8 cellular contexts compared by ENCODE assay signal in genomic region chr1:168386949-168387586, GRCh38.
DNase-seq lines count a peak whose midpoint lies in the region; ATAC-seq and TF ChIP-seq lines count a peak whose summit lies in the region.

No MANE protein-coding gene starts in this region.

- no peak overlapping the region for H3K4ac ChIP-seq in neuronal stem cell (ENCODE audit: low read length)

- peak overlapping the region; percentile 54 for H3K27ac Mint-ChIP-seq in activated CD8-positive, alpha-beta T cell treated with anti-CD3 and anti-CD28 coated beads, Interleukin-2, amount 10 ng/mL, durations not matched to agents 7 days and 5 days

- DNase-seq in heart left ventricle (peak in 2 of 5 donors; percentile 23 to 72), right atrium auricular region (ENCODE audit: low spot score) (no peak), ecto neural progenitor cell (ENCODE audit: low spot score) (peak; percentile 56), neuronal stem cell (ENCODE audit: low spot score) (peak; percentile 20), superior temporal gyrus (ENCODE audit: extremely low spot score) (peak; percentile 42)
- peak; percentile 75 for DNase-seq in activated CD8-positive, alpha-beta T cell treated with anti-CD3 and anti-CD28 coated beads, Interleukin-2, amount 10 ng/mL, durations not matched to agents 7 days and 5 days

- no peaks in the 10 kb centered on the region for H3K9me3 Mint-ChIP-seq in activated CD8-positive, alpha-beta T cell treated with anti-CD3 and anti-CD28 coated beads, Interleukin-2, amount 10 ng/mL, durations not matched to agents 7 days and 5 days (ENCODE audit: insufficient read depth)

- no peak overlapping the region for H2BK12ac ChIP-seq in neuronal stem cell (ENCODE audit: low read length)

- no peaks in the 10 kb centered on the region for H3K36me3 Mint-ChIP-seq in activated CD8-positive, alpha-beta T cell treated with anti-CD3 and anti-CD28 coated beads, Interleukin-2, amount 10 ng/mL, durations not matched to agents 7 days and 5 days (ENCODE audit: low read depth)

- no peak for TF ChIP-seq POLR2A in heart left ventricle (IDR thresholded peaks at IDR 0.05)

- H3K27ac ChIP-seq in heart left ventricle, result no peak overlapping the region
- no peak overlapping the region for H3K27ac ChIP-seq in right atrium auricular region
- H3K27ac ChIP-seq in neuronal stem cell (replicated peaks; ENCODE audit: low read length), result no peak overlapping the region

- no peak overlapping the region for H2BK120ac ChIP-seq in neuronal stem cell (ENCODE audit: low read depth, low read length)

- H3K23ac ChIP-seq in neuronal stem cell (ENCODE audit: low read depth, low read length, poor library complexity), result no peak overlapping the region

- H3K27me3 ChIP-seq in heart left ventricle (peaks cover 0 to 6% (median 0%) of the 10 kb centered on the region in 9 donors), right atrium auricular region (no peaks in the 10 kb centered on the region), neuronal stem cell (ENCODE audit: control insufficient read depth in 3 of 3, insufficient read depth in 3 of 3, low read depth in 1 of 3, low read length in 3 of 3) (peaks cover 0 to 4% (median 3%) of the 10 kb centered on the region in 3 experiments)

- H3K18ac ChIP-seq in neuronal stem cell (ENCODE audit: low read length), result no peak overlapping the region

- no peak overlapping the region for H2BK15ac ChIP-seq in neuronal stem cell (ENCODE audit: low read length)

- H3K4me3 Mint-ChIP-seq in activated CD8-positive, alpha-beta T cell treated with anti-CD3 and anti-CD28 coated beads, Interleukin-2, amount 10 ng/mL, durations not matched to agents 7 days and 5 days, result peak overlapping the region; percentile 32

- H3K36me3 ChIP-seq in heart left ventricle (no peaks in the 10 kb centered on the region), right atrium auricular region (no peaks in the 10 kb centered on the region), neuronal stem cell (replicated peaks in 1 of 2; ENCODE audit: control insufficient read depth in 2 of 2, insufficient read depth in 2 of 2, low read length in 2 of 2) (no peaks in the 10 kb centered on the region)

- H3K9me3 ChIP-seq in heart left ventricle (no peaks in the 10 kb centered on the region), right atrium auricular region (no peaks in the 10 kb centered on the region), neuronal stem cell (replicated peaks in 1 of 2; ENCODE audit: control insufficient read depth in 2 of 2, insufficient read depth in 1 of 2, low read depth in 1 of 2, low read length in 2 of 2) (peaks cover 0 to 4% of the 10 kb centered on the region in 2 donors)

- intact Hi-C loops in heart left ventricle (cut with DNase I), result no loop called here

- ATAC-seq in heart left ventricle, result peak in 3 of 4 donors; percentile 32 to 70 (median 54)
- peak; percentile 96 for ATAC-seq in activated CD8-positive, alpha-beta T cell treated with anti-CD3 and anti-CD28 coated beads, Interleukin-2, amount 10 ng/mL, durations not matched to agents 7 days and 5 days
- ATAC-seq in GM21360 (IDR thresholded peaks at IDR 0.05; ENCODE audit: unreplicated experiment), result no peak
- ATAC-seq in GM21737 (IDR thresholded peaks at IDR 0.05; ENCODE audit: unreplicated experiment), result no peak

- POLR2A ChIA-PET in activated CD8-positive, alpha-beta T cell treated with anti-CD3 and anti-CD28 coated beads, Interleukin-2, amount 10 ng/mL, durations not matched to agents 7 days and 5 days (lab: Charles Lee), result no interaction called here

- H4K8ac ChIP-seq in neuronal stem cell (ENCODE audit: low read depth, low read length), result no peak overlapping the region

- no peaks in the 10 kb centered on the region for H3K79me1 ChIP-seq in neuronal stem cell (ENCODE audit: low read depth, low read length)

- H3K9ac ChIP-seq in neuronal stem cell (ENCODE audit: low read depth, low read length, poor library complexity), result no peak overlapping the region

- no peak overlapping the region for H4K91ac ChIP-seq in neuronal stem cell (ENCODE audit: low read depth, low read length, poor library complexity)

- TF ChIP-seq CTCF in heart left ventricle (IDR thresholded peaks at IDR 0.05) (no peak), right atrium auricular region (IDR thresholded peaks at IDR 0.05) (no peak)

- H3K14ac ChIP-seq in neuronal stem cell (ENCODE audit: low read length), result no peak overlapping the region

- peak overlapping the region; percentile 23 for H3K4me2 ChIP-seq in neuronal stem cell (ENCODE audit: insufficient read depth, low read length, poor library complexity, severe bottlenecking)

- CTCF ChIA-PET in activated CD8-positive, alpha-beta T cell treated with anti-CD3 and anti-CD28 coated beads, Interleukin-2, amount 10 ng/mL, durations not matched to agents 7 days and 5 days (lab: Charles Lee), result interaction anchor here (0.9 to 3.9 kb wide), 6 partner anchors 12 to 216 kb away, joined by 3 to 24 read pairs (median 4); no protein-coding TSS in a partner anchor

- H3K4me3 ChIP-seq in heart left ventricle (peak overlapping the region in 2 of 12 donors; percentile 2 to 24), right atrium auricular region (no peak overlapping the region), neuronal stem cell (ENCODE audit: low read length in 2 of 2) (no peak overlapping the region)

- no peak overlapping the region for H2AK5ac ChIP-seq in neuronal stem cell (ENCODE audit: low read depth, low read length)

- H3K27me3 Mint-ChIP-seq in activated CD8-positive, alpha-beta T cell treated with anti-CD3 and anti-CD28 coated beads, Interleukin-2, amount 10 ng/mL, durations not matched to agents 7 days and 5 days (ENCODE audit: low read depth), result peaks cover 11% of the 10 kb centered on the region

- WGBS in heart left ventricle, 4 donors, result 22 to 35% (median 29%) methylated on average over 25 of the region's 25 CpGs
- whole genome bisulfite sequencing in neuronal stem cell (ENCODE audit: extremely low coverage in 2 of 2, insufficient read length in 2 of 2, insufficient replicate concordance in 1 of 2), 2 donors, result no CpG with 5 or more reads among the region's 25 CpGs

- H2BK5ac ChIP-seq in neuronal stem cell (ENCODE audit: low read length), result no peak overlapping the region

- H3K4me1 ChIP-seq in heart left ventricle (peaks cover 0 to 7% (median 0%) of the 10 kb centered on the region in 12 donors), right atrium auricular region (peaks cover 0 to 4% of the 10 kb centered on the region in 2 donors), neuronal stem cell (ENCODE audit: control insufficient read depth in 2 of 2, insufficient read depth in 1 of 2, low read depth in 1 of 2, low read length in 2 of 2) (peaks cover 0 to 7% of the 10 kb centered on the region in 2 donors)

- peak overlapping the region; percentile 18 for H2AFZ ChIP-seq in neuronal stem cell (ENCODE audit: low read length)

- peaks cover 18% of the 10 kb centered on the region for H3K4me1 Mint-ChIP-seq in activated CD8-positive, alpha-beta T cell treated with anti-CD3 and anti-CD28 coated beads, Interleukin-2, amount 10 ng/mL, durations not matched to agents 7 days and 5 days (ENCODE audit: low read depth)

Comparison
In these comparisons a context has a peak if more than half of its experiments do, and no peak if none do; other contexts are left out.
1. ATAC-seq: peak in heart left ventricle (3 of 4) and activated CD8-positive, alpha-beta T cell treated with anti-CD3 and anti-CD28 coated beads, Interleukin-2, amount 10 ng/mL, durations not matched to agents 7 days and 5 days (single experiment); none in GM21360 (single experiment) and GM21737 (single experiment).